8 cellular contexts compared by ENCODE assay signal in the genomic region with DNA sequence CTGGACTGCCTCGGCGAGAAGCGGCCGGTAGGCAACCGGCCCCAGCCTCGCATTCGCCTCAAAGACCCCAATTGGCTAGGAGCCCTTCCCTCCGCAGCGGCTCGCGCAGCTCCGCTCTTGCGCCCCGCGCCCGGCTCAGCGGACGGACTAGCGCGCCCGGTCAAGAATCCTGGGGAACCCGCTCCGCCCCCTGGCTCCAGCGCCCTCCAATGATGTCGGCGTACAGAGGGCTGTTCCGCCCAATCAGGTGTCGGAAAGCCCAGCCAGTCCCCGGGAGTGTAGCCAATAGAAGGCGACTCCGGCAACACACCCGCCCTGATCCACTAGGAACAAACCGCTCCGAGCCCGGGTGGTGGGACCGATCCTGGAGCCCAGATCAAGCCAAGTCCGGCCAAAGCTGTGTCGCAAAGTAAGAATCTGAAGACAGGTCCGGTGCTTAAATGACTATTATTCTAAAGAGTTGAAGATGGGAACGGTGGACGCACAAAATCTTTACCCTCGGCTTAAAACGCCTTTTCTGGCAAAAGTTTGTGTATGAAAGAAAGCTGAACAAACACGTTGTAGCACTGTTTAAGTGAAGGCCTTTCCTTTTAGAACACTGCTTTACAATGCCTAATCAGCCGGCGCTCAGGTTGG.
DNase-seq lines count a peak whose midpoint lies in the region; ATAC-seq and TF ChIP-seq lines count a peak whose summit lies in the region.

No MANE protein-coding gene starts in this region.

- POLR2A ChIA-PET in RWPE1 (lab: Yijun Ruan, JAX; ENCODE audit: low non-redundant PET), result no interaction called here

- DNase-seq in RWPE1 (ENCODE audit: low spot score) (peak; percentile 97), dermis microvascular lymphatic vessel endothelial cell (ENCODE audit: low read depth in 2 of 2) (peak; percentile 92 to 98), kidney glomerular epithelial cell (lab: John Stamatoyannopoulos, UW) (peak; percentile 90), smooth muscle cell of the brain vasculature (ENCODE audit: low read depth, low spot score) (peak; percentile 86)

- H3K9me3 ChIP-seq in BLaER1, result peaks cover 22% of the 10 kb centered on the region

- peaks cover 6% of the 10 kb centered on the region for H3K4me1 ChIP-seq in BLaER1

- 0 out of 2 replicates have a peak overlapping the region, but pooled peaks have one; percentile 18 for H3K4me3 ChIP-seq in BLaER1

- no peak overlapping the region for H3K27ac ChIP-seq in BLaER1
- H3K27ac ChIP-seq in RWPE1, result peak overlapping the region; percentile 81

- no peaks in the 10 kb centered on the region for H3K27me3 ChIP-seq in BLaER1

- no peaks in the 10 kb centered on the region for H4K20me1 ChIP-seq in BLaER1

- H3K9ac ChIP-seq in BLaER1, result no peak overlapping the region

- TF ChIP-seq CTCF in RWPE1 (conservative IDR thresholded peaks at IDR 0.05; ENCODE audit: low read depth), result no peak

- CTCF ChIA-PET in RWPE1 (lab: Yijun Ruan, JAX), result interaction anchor here (0.6 kb wide), 1 partner anchor 1351 kb away, joined by 3 read pairs; no protein-coding TSS in a partner anchor

- no peaks in the 10 kb centered on the region for H3K36me3 ChIP-seq in BLaER1

- ATAC-seq in GM19025 (IDR thresholded peaks at IDR 0.05; ENCODE audit: low read depth, unreplicated experiment) (peak; percentile 93), HG03442 (IDR thresholded peaks at IDR 0.05; ENCODE audit: unreplicated experiment) (peak; percentile 96), GM21515 (IDR thresholded peaks at IDR 0.05; ENCODE audit: unreplicated experiment) (no peak)

- H3K4me2 ChIP-seq in BLaER1, result no peak overlapping the region
